ENCODE assay signal across 23 cellular contexts in the genomic region with DNA sequence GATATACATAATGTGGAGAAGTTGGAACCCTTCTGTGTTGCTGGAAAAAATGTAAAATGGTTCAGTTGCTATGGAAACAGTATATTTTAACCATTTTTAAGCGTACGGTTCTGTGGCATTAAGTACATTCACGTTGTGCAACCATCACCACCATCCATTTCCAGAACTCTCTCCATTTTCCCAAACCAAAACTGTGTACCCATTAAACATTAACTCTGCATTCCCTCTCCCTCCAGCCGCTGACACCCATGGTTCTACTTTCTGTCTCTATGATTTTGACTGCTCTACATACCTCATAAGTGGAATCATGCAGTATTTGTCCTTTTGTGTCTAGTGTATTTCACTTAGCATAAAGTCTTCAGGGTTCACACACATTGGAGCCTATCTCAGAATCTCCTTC.
"Had no signal": no experiment of that assay in that cellular context is flagged by ENCODE, and none has a peak within 500 bp of the region (broad histone marks: within the 10 kb centered on the region; RNA-seq: fewer than 3 reads in every experiment).

No MANE protein-coding gene starts in this region.

- ATAC-seq: activated naive CD4-positive, alpha-beta T cell treated with anti-CD3 and anti-CD28 coated beads, Interleukin-2, amount 50 U/mL, for 72 hours had no signal

- H3K27me3 ChIP-seq: cardiac muscle cell, MG63, Peyer's patch, SJCRH30 had no signal

- H3K9me3 ChIP-seq: MG63, Peyer's patch, SJCRH30 had no signal

- H3K27ac ChIP-seq: brain microvascular endothelial cell, cardiac muscle cell, Peyer's patch, RWPE1, SJCRH30, VCaP had no signal

- H3K4me1 ChIP-seq: Peyer's patch, SJCRH30 had no signal

- H3K36me3 ChIP-seq: brain microvascular endothelial cell, cardiac muscle cell, MG63, SJCRH30 had no signal

- H3K9me3 Mint-ChIP-seq: activated CD4-positive, alpha-beta memory T cell treated with anti-CD3 and anti-CD28 coated beads for 36 hours had no signal

- H3K4me3 Mint-ChIP-seq: activated CD4-positive, alpha-beta memory T cell treated with anti-CD3 and anti-CD28 coated beads for 36 hours; activated CD4-positive, alpha-beta T cell treated with anti-CD3 and anti-CD28 coated beads, Interleukin-2, amount 10 ng/mL, durations not matched to agents 7 days and 5 days; T-helper 1 cell treated with Interleukin-12 subunit alpha and Interleukin-12 subunit beta and Interleukin-4 antibody, amounts not matched to agents 30 μg/mL and 1 μg/mL, for 36 hours had no signal

- H3K27ac Mint-ChIP-seq: activated CD4-positive, alpha-beta memory T cell treated with anti-CD3 and anti-CD28 coated beads for 36 hours; activated CD4-positive, alpha-beta T cell treated with anti-CD3 and anti-CD28 coated beads, Interleukin-2, amount 10 ng/mL, durations not matched to agents 7 days and 5 days; T-helper 1 cell treated with Interleukin-12 subunit alpha and Interleukin-12 subunit beta and Interleukin-4 antibody, amounts not matched to agents 30 μg/mL and 1 μg/mL, for 36 hours had no signal

- H3K4me3 ChIP-seq: cardiac muscle cell, MG63, Peyer's patch, SJCRH30 had no signal

- DNase-seq: activated CD4-positive, alpha-beta memory T cell treated with anti-CD3 and anti-CD28 coated beads for 36 hours; activated CD4-positive, alpha-beta T cell treated with anti-CD3 and anti-CD28 coated beads, Interleukin-2, amount 10 ng/mL, durations not matched to agents 7 days and 5 days; activated CD4-positive, CD25-positive, alpha-beta regulatory T cell; activated gamma-delta T cell treated with Interleukin-2 at 50 U/mL for 16 hours; activated T-cell treated with anti-CD3 and anti-CD28 coated beads for 4 hours; activated T-cell treated with anti-CD3 and anti-CD28 coated beads, Interleukin-2, amount 50 U/mL, for 48 hours; amygdala; brain microvascular endothelial cell; MG63; NCI-H1105; NCI-H1436; NCI-H1694 treated with DMSO at 0.1 percent for 48 hours; NCI-H2081; NCI-H524; Peyer's patch; Right ventricle myocardium superior; SJCRH30; T-helper 9 cell had no signal

- H3K27me3 Mint-ChIP-seq: activated CD4-positive, alpha-beta T cell treated with anti-CD3 and anti-CD28 coated beads, Interleukin-2, amount 10 ng/mL, durations not matched to agents 7 days and 5 days had no signal
